16 cellular contexts compared by ENCODE assay signal in genomic region chr20:60215786-60216730, GRCh38.
"Had no signal": no experiment of that assay in that cellular context is flagged by ENCODE, and none has a peak within 500 bp of the region (broad histone marks: within the 10 kb centered on the region; RNA-seq: fewer than 3 reads in every experiment).

No MANE protein-coding gene starts in this region.

- H3K4me3 ChIP-seq: heart right ventricle, lung, pancreas had no signal

- H3K4me1 ChIP-seq: pancreas had no signal

- DNase-seq: activated CD4-positive, alpha-beta memory T cell treated with anti-CD3 and anti-CD28 coated beads for 36 hours; activated CD4-positive, alpha-beta T cell treated with anti-CD3 and anti-CD28 coated beads for 36 hours; activated effector memory CD4-positive, alpha-beta T cell treated with anti-CD3 and anti-CD28 coated beads, Interleukin-2, amount 50 U/mL, for 16 hours; activated T-cell treated with anti-CD3 and anti-CD28 coated beads, Interleukin-2, amount 50 U/mL, for 24 hours; heart right ventricle; left cardiac atrium; midbrain; pancreas; retina; stimulated activated CD4-positive, alpha-beta T cell treated with anti-CD3 and anti-CD28 coated beads, Interleukin-2, amount 100 ng/mL, for 48 hours; T-helper 1 cell; T1000; WERI-Rb-1 had no signal

- ATAC-seq: activated CD4-positive, alpha-beta T cell treated with anti-CD3 and anti-CD28 coated beads for 36 hours; activated naive CD4-positive, alpha-beta T cell treated with anti-CD3 and anti-CD28 coated beads, Interleukin-2, amount 50 U/mL, for 72 hours; left cardiac atrium; pancreas; stimulated activated memory B cell treated with anti-CD40 and anti-IgM and Interleukin-4, amounts not matched to agents 10 μg/mL and 1 μg/mL and 100 μg/mL, for 72 hours had no signal

- H3K27ac ChIP-seq: heart right ventricle, pancreas, WERI-Rb-1 had no signal

- H3K36me3 ChIP-seq: heart right ventricle, pancreas, WERI-Rb-1 had no signal

- H3K27me3 ChIP-seq: pancreas had no signal

- H3K9me3 ChIP-seq: heart right ventricle, pancreas had no signal
